1 cellular context compared by ENCODE assay signal in genomic region chr6:31631209-31631608, GRCh38.
TF ChIP-seq lines count a peak whose summit lies in the region.

No MANE protein-coding gene starts in this region.

TF ChIP-seq in K562, 482 proteins besides CTCF, POLR2A, EP300 and RAD21:
- TF ChIP-seq RBFOX2 (IDR thresholded peaks at IDR 0.05; ENCODE audit: low read depth, low read length), result peak; percentile 60; the same call in 1 of the 2 replicates
- no peak for TF ChIP-seq ZNF134 (CRISPR knock-in tag; conservative IDR thresholded peaks at IDR 0.05)
- TF ChIP-seq POLR2G (IDR thresholded peaks at IDR 0.05; ENCODE audit: low read depth, low read length), result peak; percentile 73
